In genomic region chr9:107491081-107492053, GRCh38 we compare ENCODE assay signal across 9 cellular contexts. TPM values are rescaled to one million over a fixed set of nuclear protein-coding genes. Genes with fewer than 3 reads are reported as not detected.
A peak's percentile ranks its signal among the peaks of the same experiment; 100 is the strongest.
DNase-seq lines count a peak whose midpoint lies in the region; ATAC-seq and TF ChIP-seq lines count a peak whose summit lies in the region.
"Had no signal": no experiment of that assay in that cellular context is flagged by ENCODE, and none has a peak within 500 bp of the region (broad histone marks: within the 10 kb centered on the region; RNA-seq: fewer than 3 reads in every experiment).

No MANE protein-coding gene starts in this region.

- TF ChIP-seq CTCF in fibroblast of mammary gland (conservative IDR thresholded peaks at IDR 0.05; ENCODE audit: control insufficient read depth, insufficient read depth, low read depth, low read length) (no peak), natural killer cell (IDR thresholded peaks at IDR 0.05) (no peak)

- peaks cover 65% of the 10 kb centered on the region for H3K27me3 Mint-ChIP-seq in stimulated activated naive CD8-positive, alpha-beta T cell treated with anti-CD3 and anti-CD28 coated beads, Interleukin-15, Interleukin-2, amounts not matched to agents 100 ng/mL and 50 ng/mL, for 24 hours
- peaks cover 52 to 57% of the 10 kb centered on the region in 2 donors for H3K27me3 Mint-ChIP-seq in natural killer cell (ENCODE audit: low read depth in 2 of 2)

- intact Hi-C loops in natural killer cell (cut with micrococcal nuclease), result no loop called here

- peak overlapping the region; percentile 12 for H3K4me3 ChIP-seq in fibroblast of mammary gland (ENCODE audit: control insufficient read depth, low read depth, low read length)

- no peak for ATAC-seq in stimulated activated naive CD8-positive, alpha-beta T cell treated with anti-CD3 and anti-CD28 coated beads, Interleukin-15, Interleukin-2, amounts not matched to agents 100 U/mL and 50 U/mL, for 24 hours
- ATAC-seq in natural killer cell (no peak), HG02870 (IDR thresholded peaks at IDR 0.05; ENCODE audit: unreplicated experiment) (no peak)

- DNase-seq in stimulated activated naive CD8-positive, alpha-beta T cell treated with anti-CD3 and anti-CD28 coated beads, Interleukin-15, Interleukin-2, amounts not matched to agents 100 U/mL and 50 U/mL, for 24 hours, result no peak
- DNase-seq in fibroblast of mammary gland (ENCODE audit: low read depth) (peak; percentile 24), natural killer cell (no peak), glomerular visceral epithelial cell (ENCODE audit: extremely low spot score) (no peak), HT-29 (ENCODE audit: low spot score) (no peak), AML-193 (lab: John Stamatoyannopoulos, UW) (no peak)
- DNase-seq: effector CD8-positive, alpha-beta T cell had no signal

- no peak overlapping the region for H3K27ac Mint-ChIP-seq in stimulated activated naive CD8-positive, alpha-beta T cell treated with anti-CD3 and anti-CD28 coated beads, Interleukin-15, Interleukin-2, amounts not matched to agents 100 ng/mL and 50 ng/mL, for 24 hours
- H3K27ac Mint-ChIP-seq in natural killer cell, result no peak overlapping the region

- H3K4me1 Mint-ChIP-seq in stimulated activated naive CD8-positive, alpha-beta T cell treated with anti-CD3 and anti-CD28 coated beads, Interleukin-15, Interleukin-2, amounts not matched to agents 100 ng/mL and 50 ng/mL, for 24 hours (ENCODE audit: low read depth), result peaks cover 24% of the 10 kb centered on the region
- H3K4me1 Mint-ChIP-seq in natural killer cell, result peaks cover 20 to 28% of the 10 kb centered on the region in 2 donors

- H3K4me3 Mint-ChIP-seq in stimulated activated naive CD8-positive, alpha-beta T cell treated with anti-CD3 and anti-CD28 coated beads, Interleukin-15, Interleukin-2, amounts not matched to agents 100 ng/mL and 50 ng/mL, for 24 hours, result peak overlapping the region; percentile 69
- peak overlapping the region; percentile 76 for H3K4me3 Mint-ChIP-seq in natural killer cell

- H3K9me3 Mint-ChIP-seq in stimulated activated naive CD8-positive, alpha-beta T cell treated with anti-CD3 and anti-CD28 coated beads, Interleukin-15, Interleukin-2, amounts not matched to agents 100 ng/mL and 50 ng/mL, for 24 hours, result no peaks in the 10 kb centered on the region
- no peaks in the 10 kb centered on the region for H3K9me3 Mint-ChIP-seq in natural killer cell

- no peaks in the 10 kb centered on the region for H3K36me3 Mint-ChIP-seq in stimulated activated naive CD8-positive, alpha-beta T cell treated with anti-CD3 and anti-CD28 coated beads, Interleukin-15, Interleukin-2, amounts not matched to agents 100 ng/mL and 50 ng/mL, for 24 hours (ENCODE audit: low read depth)
- H3K36me3 Mint-ChIP-seq in natural killer cell, result no peaks in the 10 kb centered on the region

RNA-seq across cellular contexts. Expression of gene KLF4, which starts 1.8 kb away (rescaled TPM):
- 100 to 1,000 TPM in 1 of 3 donors, 10 to 100 TPM in 2; 29.8 to 162 (median 29.8) TPM for total RNA-seq in natural killer cell
- total RNA-seq in HT-29 (2014; rRNA removed; shearing (Covaris generic)), result 51.6 and 53.9 TPM in 2 replicates
